Comparison of ENCODE assay signal across 10 cellular contexts in the genomic region with DNA sequence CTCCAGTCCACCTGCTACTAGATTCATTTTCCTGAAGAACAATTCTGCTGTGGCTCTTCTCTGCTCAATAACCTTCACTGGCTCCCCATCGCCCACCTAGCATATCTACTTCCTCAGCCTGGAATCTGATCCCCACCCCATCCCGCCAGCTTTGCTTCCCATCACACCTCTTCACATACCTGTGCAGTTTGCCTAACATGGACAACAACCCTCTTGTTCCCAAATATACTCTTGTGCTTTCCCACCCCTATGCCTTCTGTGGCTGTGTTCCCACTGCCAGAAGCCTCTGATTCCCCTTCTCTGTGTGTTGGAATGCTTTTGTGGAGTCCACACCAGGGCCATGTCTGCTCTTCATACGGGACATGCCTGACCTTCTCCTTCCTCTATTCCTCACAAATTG. TPM values are rescaled to one million over a fixed set of nuclear protein-coding genes. Genes with fewer than 3 reads are reported as not detected.
DNase-seq lines count a peak whose midpoint lies in the region; ATAC-seq and TF ChIP-seq lines count a peak whose summit lies in the region.
"Had no signal": no experiment of that assay in that cellular context is flagged by ENCODE, and none has a peak within 500 bp of the region (broad histone marks: within the 10 kb centered on the region; RNA-seq: fewer than 3 reads in every experiment).

No MANE protein-coding gene starts in this region.

- no peak for TF ChIP-seq POLR2A in right lobe of liver (IDR thresholded peaks at IDR 0.05)

- peaks cover 24% of the 10 kb centered on the region for H3K36me3 Mint-ChIP-seq in activated CD4-positive, alpha-beta T cell treated with anti-CD3 and anti-CD28 coated beads, Interleukin-2, amount 10 ng/mL, durations not matched to agents 24 days and 14 days (ENCODE audit: low read depth)
- peaks cover 11% of the 10 kb centered on the region for H3K36me3 Mint-ChIP-seq in activated T-helper 1 cell treated with anti-CD3 and anti-CD28 coated beads, Interleukin-12 subunit alpha, Interleukin-12 subunit beta, Interleukin-2, Interleukin-4 antibody, amounts not matched to agents 30 ng/mL and 10 ng/mL and 1 ng/mL, durations not matched to agents 14 hours and 24 hours and 36 hours (ENCODE audit: low read depth)

- intact Hi-C loops in activated CD4-positive, alpha-beta T cell treated with anti-CD3 and anti-CD28 coated beads, Interleukin-2, amount 10 ng/mL, durations not matched to agents 24 days and 14 days (cut with micrococcal nuclease) = loop anchor here (5.0 kb wide), 1 partner anchor 36 kb away; no protein-coding TSS in a partner anchor
- intact Hi-C loops in activated T-helper 1 cell treated with anti-CD3 and anti-CD28 coated beads, Interleukin-12 subunit alpha, Interleukin-12 subunit beta, Interleukin-2, Interleukin-4 antibody, amounts not matched to agents 30 ng/mL and 10 ng/mL and 1 ng/mL, durations not matched to agents 14 hours and 24 hours and 36 hours (cut with micrococcal nuclease) = no loop called here
- intact Hi-C loops in right lobe of liver (cut with DNase I) = no loop called here

- H3K4me1 Mint-ChIP-seq in activated CD4-positive, alpha-beta T cell treated with anti-CD3 and anti-CD28 coated beads, Interleukin-2, amount 10 ng/mL, durations not matched to agents 24 days and 14 days = peaks cover 73% of the 10 kb centered on the region
- H3K4me1 Mint-ChIP-seq in activated T-helper 1 cell treated with anti-CD3 and anti-CD28 coated beads, Interleukin-12 subunit alpha, Interleukin-12 subunit beta, Interleukin-2, Interleukin-4 antibody, amounts not matched to agents 30 ng/mL and 10 ng/mL and 1 ng/mL, durations not matched to agents 14 hours and 24 hours and 36 hours (ENCODE audit: low read depth) = peaks cover 83% of the 10 kb centered on the region

- no peak for TF ChIP-seq CTCF in right lobe of liver (IDR thresholded peaks at IDR 0.05)

- H3K27ac Mint-ChIP-seq in activated CD4-positive, alpha-beta T cell treated with anti-CD3 and anti-CD28 coated beads, Interleukin-2, amount 10 ng/mL, durations not matched to agents 24 days and 14 days = peak overlapping the region; percentile 85
- peak overlapping the region; percentile 77 for H3K27ac Mint-ChIP-seq in activated T-helper 1 cell treated with anti-CD3 and anti-CD28 coated beads, Interleukin-12 subunit alpha, Interleukin-12 subunit beta, Interleukin-2, Interleukin-4 antibody, amounts not matched to agents 30 ng/mL and 10 ng/mL and 1 ng/mL, durations not matched to agents 14 hours and 24 hours and 36 hours

- no peak overlapping the region for H3K4me3 ChIP-seq in right lobe of liver
- H3K4me3 ChIP-seq in subcutaneous abdominal adipose tissue (ENCODE audit: low read depth in 1 of 5, low read length in 5 of 5) = no peak overlapping the region

- ATAC-seq in right lobe of liver (no peak), HG02852 (IDR thresholded peaks at IDR 0.05; ENCODE audit: unreplicated experiment) (no peak), left lobe of liver (no peak)

- H3K4me1 ChIP-seq in right lobe of liver (peaks cover 0 to 28% (median 3%) of the 10 kb centered on the region in 4 donors), subcutaneous abdominal adipose tissue (ENCODE audit: control insufficient read depth in 5 of 5, insufficient read depth in 5 of 5, low read length in 5 of 5) (peaks cover 0 to 51% (median 32%) of the 10 kb centered on the region in 5 donors)

- H3K4me3 Mint-ChIP-seq in activated CD4-positive, alpha-beta T cell treated with anti-CD3 and anti-CD28 coated beads, Interleukin-2, amount 10 ng/mL, durations not matched to agents 24 days and 14 days = peak overlapping the region; percentile 60
- H3K4me3 Mint-ChIP-seq in activated T-helper 1 cell treated with anti-CD3 and anti-CD28 coated beads, Interleukin-12 subunit alpha, Interleukin-12 subunit beta, Interleukin-2, Interleukin-4 antibody, amounts not matched to agents 30 ng/mL and 10 ng/mL and 1 ng/mL, durations not matched to agents 14 hours and 24 hours and 36 hours = no peak overlapping the region

- no peak overlapping the region for H3K9ac ChIP-seq in subcutaneous abdominal adipose tissue (ENCODE audit: low read length in 5 of 5)

- 84% methylated on average over 3 of the region's 3 CpGs for WGBS in right lobe of liver (ENCODE audit: insufficient coverage, low coverage, low lambda C conversion rate, missing lambda C conversion rate)

- H3K36me3 ChIP-seq in right lobe of liver (no peaks in the 10 kb centered on the region), subcutaneous abdominal adipose tissue (ENCODE audit: control insufficient read depth in 5 of 5, insufficient read depth in 5 of 5, low read length in 5 of 5) (no peaks in the 10 kb centered on the region)

- H3K27ac ChIP-seq in right lobe of liver (peak overlapping the region; percentile 0 to 59 (median 48)), subcutaneous abdominal adipose tissue (ENCODE audit: low read depth, low read length) (peak overlapping the region; percentile 78)

- H3K9me3 Mint-ChIP-seq in activated CD4-positive, alpha-beta T cell treated with anti-CD3 and anti-CD28 coated beads, Interleukin-2, amount 10 ng/mL, durations not matched to agents 24 days and 14 days = no peaks in the 10 kb centered on the region
- peaks cover 7% of the 10 kb centered on the region for H3K9me3 Mint-ChIP-seq in activated T-helper 1 cell treated with anti-CD3 and anti-CD28 coated beads, Interleukin-12 subunit alpha, Interleukin-12 subunit beta, Interleukin-2, Interleukin-4 antibody, amounts not matched to agents 30 ng/mL and 10 ng/mL and 1 ng/mL, durations not matched to agents 14 hours and 24 hours and 36 hours

- no peaks in the 10 kb centered on the region for H3K27me3 Mint-ChIP-seq in activated CD4-positive, alpha-beta T cell treated with anti-CD3 and anti-CD28 coated beads, Interleukin-2, amount 10 ng/mL, durations not matched to agents 24 days and 14 days
- no peaks in the 10 kb centered on the region for H3K27me3 Mint-ChIP-seq in activated T-helper 1 cell treated with anti-CD3 and anti-CD28 coated beads, Interleukin-12 subunit alpha, Interleukin-12 subunit beta, Interleukin-2, Interleukin-4 antibody, amounts not matched to agents 30 ng/mL and 10 ng/mL and 1 ng/mL, durations not matched to agents 14 hours and 24 hours and 36 hours (ENCODE audit: insufficient read depth)

- no peaks in the 10 kb centered on the region for H3K27me3 ChIP-seq in right lobe of liver
- H3K27me3 ChIP-seq in subcutaneous abdominal adipose tissue (ENCODE audit: control insufficient read depth in 5 of 5, insufficient read depth in 4 of 5, low read length in 5 of 5) = no peaks in the 10 kb centered on the region

- no peak for DNase-seq in activated CD4-positive, alpha-beta T cell treated with anti-CD3 and anti-CD28 coated beads, Interleukin-2, amount 10 ng/mL, durations not matched to agents 24 days and 14 days
- no peak for DNase-seq in activated CD4-positive, alpha-beta T cell treated with anti-CD3 and anti-CD28 coated beads for 1 hour
- DNase-seq in activated T-helper 1 cell treated with anti-CD3 and anti-CD28 coated beads, Interleukin-12 subunit alpha, Interleukin-12 subunit beta, Interleukin-2, Interleukin-4 antibody, amounts not matched to agents 30 ng/mL and 10 ng/mL and 1 ng/mL, durations not matched to agents 14 hours and 24 hours and 36 hours (ENCODE audit: low spot score) = no peak
- DNase-seq in right lobe of liver (no peak), SK-N-DZ (ENCODE audit: low spot score) (no peak), left lobe of liver (ENCODE audit: low spot score) (no peak)
- DNase-seq: activated CD4-positive, alpha-beta T cell treated with anti-CD3 and anti-CD28 coated beads, Interleukin-2, amount 50 U/mL, for 4 hours had no signal

- H3K9me3 ChIP-seq in right lobe of liver (no peaks in the 10 kb centered on the region), subcutaneous abdominal adipose tissue (ENCODE audit: control insufficient read depth in 5 of 5, low read length in 5 of 5) (peaks cover 0 to 3% (median 0%) of the 10 kb centered on the region in 5 donors)

RNA-seq across cellular contexts. Expression of a gene that starts 29.5 kb away (rescaled TPM):
- total RNA-seq in activated CD4-positive, alpha-beta T cell treated with anti-CD3 and anti-CD28 coated beads, Interleukin-2, amount 10 ng/mL, durations not matched to agents 24 days and 14 days = 45.0 and 46.3 TPM in 2 replicates
- total RNA-seq in activated T-helper 1 cell treated with anti-CD3 and anti-CD28 coated beads, Interleukin-12 subunit alpha, Interleukin-12 subunit beta, Interleukin-2, Interleukin-4 antibody, amounts not matched to agents 30 ng/mL and 10 ng/mL and 1 ng/mL, durations not matched to agents 14 hours and 24 hours and 36 hours = 50.6 and 59.7 TPM in 2 replicates
- total RNA-seq in right lobe of liver (1 to 10 TPM; 2.7 to 9.8 (median 5.0) TPM), left lobe of liver (3.6 TPM)
- 24.8 and 27.4 TPM in 2 replicates for polyA plus RNA-seq in SK-N-DZ (2014; cell fraction: cytosol; rRNA removed)
- 18.6 and 22.5 TPM in 2 replicates for polyA plus RNA-seq in SK-N-DZ (2014; cell fraction: nucleus; rRNA removed)
- total RNA-seq: A673 had no signal
